In the genomic region with DNA sequence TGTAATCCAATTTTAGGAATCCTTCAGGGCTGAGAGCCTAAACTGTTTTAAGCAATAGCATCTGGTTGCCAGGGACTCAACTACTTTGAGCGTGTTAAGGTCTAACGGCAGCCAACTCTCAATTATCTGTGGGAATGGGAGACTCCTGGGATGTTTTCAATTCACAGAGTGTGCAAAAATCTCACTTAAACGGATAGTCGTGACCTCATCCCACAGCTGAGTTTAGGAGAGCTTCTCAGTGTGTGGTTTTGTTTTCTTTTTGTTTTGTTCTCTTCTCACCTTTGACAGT, we compare ENCODE assay signal across 2 cellular contexts.
TF ChIP-seq lines count a peak whose summit lies in the region.

No MANE protein-coding gene starts in this region.

TF ChIP-seq in SK-N-SH, 30 proteins besides CTCF, POLR2A, EP300 and RAD21 (continued from another document):
- TF ChIP-seq MXI1 (IDR thresholded peaks at IDR 0.05; ENCODE audit: low read depth, low read length) (no peak), GABPA (IDR thresholded peaks at IDR 0.05; ENCODE audit: low read depth) (no peak), TAF1 (IDR thresholded peaks at IDR 0.05; ENCODE audit: borderline replicate concordance, low read depth, low read length) (no peak), YY1 (IDR thresholded peaks at IDR 0.05; ENCODE audit: low read depth) (no peak), CHD2 (IDR thresholded peaks at IDR 0.05; ENCODE audit: low read length, partially characterized antibody) (no peak), RCOR1 (IDR thresholded peaks at IDR 0.05; ENCODE audit: low read length) (peak; percentile 65; the same call in 1 of the 2 replicates)
- TF ChIP-seq, protein P1, sequence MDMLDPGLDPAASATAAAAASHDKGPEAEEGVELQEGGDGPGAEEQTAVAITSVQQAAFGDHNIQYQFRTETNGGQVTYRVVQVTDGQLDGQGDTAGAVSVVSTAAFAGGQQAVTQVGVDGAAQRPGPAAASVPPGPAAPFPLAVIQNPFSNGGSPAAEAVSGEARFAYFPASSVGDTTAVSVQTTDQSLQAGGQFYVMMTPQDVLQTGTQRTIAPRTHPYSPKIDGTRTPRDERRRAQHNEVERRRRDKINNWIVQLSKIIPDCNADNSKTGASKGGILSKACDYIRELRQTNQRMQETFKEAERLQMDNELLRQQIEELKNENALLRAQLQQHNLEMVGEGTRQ (IDR thresholded peaks at IDR 0.05; ENCODE audit: borderline replicate concordance, low read depth, low read length) = no peak

TF ChIP-seq in SK-N-SH treated with all-trans-retinoic acid at 6 μM for 48 hours, 23 proteins besides CTCF, POLR2A, EP300 and RAD21 (continued from another document):
- TF ChIP-seq ESRRG (CRISPR knock-in tag; IDR thresholded peaks at IDR 0.05) (no peak), TCF4 (CRISPR knock-in tag; IDR thresholded peaks at IDR 0.05; ENCODE audit: borderline replicate concordance) (no peak), OSR1 (CRISPR knock-in tag; IDR thresholded peaks at IDR 0.05) (no peak), TOX (CRISPR knock-in tag; IDR thresholded peaks at IDR 0.05; ENCODE audit: borderline replicate concordance) (no peak)
- TF ChIP-seq, protein P2, sequence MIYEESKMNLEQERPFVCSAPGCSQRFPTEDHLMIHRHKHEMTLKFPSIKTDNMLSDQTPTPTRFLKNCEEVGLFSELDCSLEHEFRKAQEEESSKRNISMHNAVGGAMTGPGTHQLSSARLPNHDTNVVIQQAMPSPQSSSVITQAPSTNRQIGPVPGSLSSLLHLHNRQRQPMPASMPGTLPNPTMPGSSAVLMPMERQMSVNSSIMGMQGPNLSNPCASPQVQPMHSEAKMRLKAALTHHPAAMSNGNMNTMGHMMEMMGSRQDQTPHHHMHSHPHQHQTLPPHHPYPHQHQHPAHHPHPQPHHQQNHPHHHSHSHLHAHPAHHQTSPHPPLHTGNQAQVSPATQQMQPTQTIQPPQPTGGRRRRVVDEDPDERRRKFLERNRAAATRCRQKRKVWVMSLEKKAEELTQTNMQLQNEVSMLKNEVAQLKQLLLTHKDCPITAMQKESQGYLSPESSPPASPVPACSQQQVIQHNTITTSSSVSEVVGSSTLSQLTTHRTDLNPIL (CRISPR knock-in tag; IDR thresholded peaks at IDR 0.05; ENCODE audit: low read depth) = no peak
- TF ChIP-seq, protein P3, sequence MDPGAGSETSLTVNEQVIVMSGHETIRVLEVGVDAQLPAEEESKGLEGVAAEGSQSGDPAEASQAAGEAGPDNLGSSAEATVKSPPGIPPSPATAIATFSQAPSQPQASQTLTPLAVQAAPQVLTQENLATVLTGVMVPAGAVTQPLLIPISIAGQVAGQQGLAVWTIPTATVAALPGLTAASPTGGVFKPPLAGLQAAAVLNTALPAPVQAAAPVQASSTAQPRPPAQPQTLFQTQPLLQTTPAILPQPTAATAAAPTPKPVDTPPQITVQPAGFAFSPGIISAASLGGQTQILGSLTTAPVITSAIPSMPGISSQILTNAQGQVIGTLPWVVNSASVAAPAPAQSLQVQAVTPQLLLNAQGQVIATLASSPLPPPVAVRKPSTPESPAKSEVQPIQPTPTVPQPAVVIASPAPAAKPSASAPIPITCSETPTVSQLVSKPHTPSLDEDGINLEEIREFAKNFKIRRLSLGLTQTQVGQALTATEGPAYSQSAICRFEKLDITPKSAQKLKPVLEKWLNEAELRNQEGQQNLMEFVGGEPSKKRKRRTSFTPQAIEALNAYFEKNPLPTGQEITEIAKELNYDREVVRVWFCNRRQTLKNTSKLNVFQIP (CRISPR knock-in tag; IDR thresholded peaks at IDR 0.05; ENCODE audit: borderline replicate concordance, low read depth) = no peak
- TF ChIP-seq, protein P4, sequence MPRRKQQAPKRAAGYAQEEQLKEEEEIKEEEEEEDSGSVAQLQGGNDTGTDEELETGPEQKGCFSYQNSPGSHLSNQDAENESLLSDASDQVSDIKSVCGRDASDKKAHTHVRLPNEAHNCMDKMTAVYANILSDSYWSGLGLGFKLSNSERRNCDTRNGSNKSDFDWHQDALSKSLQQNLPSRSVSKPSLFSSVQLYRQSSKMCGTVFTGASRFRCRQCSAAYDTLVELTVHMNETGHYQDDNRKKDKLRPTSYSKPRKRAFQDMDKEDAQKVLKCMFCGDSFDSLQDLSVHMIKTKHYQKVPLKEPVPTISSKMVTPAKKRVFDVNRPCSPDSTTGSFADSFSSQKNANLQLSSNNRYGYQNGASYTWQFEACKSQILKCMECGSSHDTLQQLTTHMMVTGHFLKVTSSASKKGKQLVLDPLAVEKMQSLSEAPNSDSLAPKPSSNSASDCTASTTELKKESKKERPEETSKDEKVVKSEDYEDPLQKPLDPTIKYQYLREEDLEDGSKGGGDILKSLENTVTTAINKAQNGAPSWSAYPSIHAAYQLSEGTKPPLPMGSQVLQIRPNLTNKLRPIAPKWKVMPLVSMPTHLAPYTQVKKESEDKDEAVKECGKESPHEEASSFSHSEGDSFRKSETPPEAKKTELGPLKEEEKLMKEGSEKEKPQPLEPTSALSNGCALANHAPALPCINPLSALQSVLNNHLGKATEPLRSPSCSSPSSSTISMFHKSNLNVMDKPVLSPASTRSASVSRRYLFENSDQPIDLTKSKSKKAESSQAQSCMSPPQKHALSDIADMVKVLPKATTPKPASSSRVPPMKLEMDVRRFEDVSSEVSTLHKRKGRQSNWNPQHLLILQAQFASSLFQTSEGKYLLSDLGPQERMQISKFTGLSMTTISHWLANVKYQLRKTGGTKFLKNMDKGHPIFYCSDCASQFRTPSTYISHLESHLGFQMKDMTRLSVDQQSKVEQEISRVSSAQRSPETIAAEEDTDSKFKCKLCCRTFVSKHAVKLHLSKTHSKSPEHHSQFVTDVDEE (CRISPR knock-in tag; IDR thresholded peaks at IDR 0.05) = no peak
